In genomic region chr4:663046-663437, GRCh38 we compare ENCODE assay signal across 9 cellular contexts. TPM values are rescaled to one million over a fixed set of nuclear protein-coding genes. Genes with fewer than 3 reads are reported as not detected.
DNase-seq lines count a peak whose midpoint lies in the region; ATAC-seq and TF ChIP-seq lines count a peak whose summit lies in the region.
"Had no signal": no experiment of that assay in that cellular context is flagged by ENCODE, and none has a peak within 500 bp of the region (broad histone marks: within the 10 kb centered on the region; RNA-seq: fewer than 3 reads in every experiment).

No MANE protein-coding gene starts in this region.

- WGBS in lung, 2 donors, result 42 to 49% methylated on average over 20 of the region's 20 CpGs

- no peak for DNase-seq in activated CD8-positive, alpha-beta memory T cell treated with anti-CD3 and anti-CD28 coated beads, Interleukin-2, amount 10 ng/mL, durations not matched to agents 7 days and 5 days
- no peak for DNase-seq in activated CD8-positive, alpha-beta memory T cell treated with anti-CD3 and anti-CD28 coated beads for 24 hours
- DNase-seq in activated naive CD8-positive, alpha-beta T cell treated with anti-CD3 and anti-CD28 coated beads, Interleukin-2, amount 50 U/mL, for 24 hours, result no peak
- DNase-seq in lung (ENCODE audit: low spot score) (no peak), thoracic aorta (ENCODE audit: low spot score) (no peak), Kasumi-1 (lab: John Stamatoyannopoulos, UW) (no peak), COLO829 (ENCODE audit: low spot score) (no peak), anterior cingulate cortex (lab: John Stamatoyannopoulos, UW) (no peak)
- DNase-seq: NCI-H187 treated with DMSO at 0.1 percent for 48 hours had no signal

- H3K36me3 ChIP-seq in lung (ENCODE audit: control insufficient read depth in 2 of 2, insufficient read depth in 2 of 2, low read length in 2 of 2) (no peaks in the 10 kb centered on the region), thoracic aorta (no peaks in the 10 kb centered on the region)

- no peaks in the 10 kb centered on the region for H3K27me3 Mint-ChIP-seq in activated CD8-positive, alpha-beta memory T cell treated with anti-CD3 and anti-CD28 coated beads, Interleukin-2, amount 10 ng/mL, durations not matched to agents 7 days and 5 days
- no peaks in the 10 kb centered on the region for H3K27me3 Mint-ChIP-seq in activated naive CD8-positive, alpha-beta T cell treated with anti-CD3 and anti-CD28 coated beads, Interleukin-2, amount 50 U/mL, for 24 hours

- peak overlapping the region; percentile 79 for H3K4me3 Mint-ChIP-seq in activated CD8-positive, alpha-beta memory T cell treated with anti-CD3 and anti-CD28 coated beads, Interleukin-2, amount 10 ng/mL, durations not matched to agents 7 days and 5 days
- H3K4me3 Mint-ChIP-seq in activated naive CD8-positive, alpha-beta T cell treated with anti-CD3 and anti-CD28 coated beads, Interleukin-2, amount 50 U/mL, for 24 hours, result peak overlapping the region; percentile 82

- CTCF ChIA-PET in activated CD8-positive, alpha-beta memory T cell treated with anti-CD3 and anti-CD28 coated beads, Interleukin-2, amount 10 ng/mL, durations not matched to agents 7 days and 5 days (lab: Charles Lee), result interaction anchor here (0.6 to 2.9 kb wide), 2 partner anchors 10 to 157 kb away, joined by 3 to 21 read pairs; partner anchors contain the start of genes ATP5ME and MYL5

- H3K27ac Mint-ChIP-seq in activated CD8-positive, alpha-beta memory T cell treated with anti-CD3 and anti-CD28 coated beads, Interleukin-2, amount 10 ng/mL, durations not matched to agents 7 days and 5 days, result peak overlapping the region; percentile 78
- H3K27ac Mint-ChIP-seq in activated naive CD8-positive, alpha-beta T cell treated with anti-CD3 and anti-CD28 coated beads, Interleukin-2, amount 50 U/mL, for 24 hours, result no peak overlapping the region

- ATAC-seq in activated CD8-positive, alpha-beta memory T cell treated with anti-CD3 and anti-CD28 coated beads, Interleukin-2, amount 10 ng/mL, durations not matched to agents 7 days and 5 days, result peak; percentile 4
- no peak for ATAC-seq in activated naive CD8-positive, alpha-beta T cell treated with anti-CD3 and anti-CD28 coated beads, Interleukin-2, amount 50 U/mL, for 24 hours
- ATAC-seq in lung (ENCODE audit: insufficient read depth, low FRiP score), result no peak
- ATAC-seq in thoracic aorta (ENCODE audit: insufficient number of reproducible peaks, low FRiP score, low read depth), result no peak

- H3K27ac ChIP-seq in lung (ENCODE audit: low read depth in 1 of 2, low read length in 1 of 2) (no peak overlapping the region), thoracic aorta (no peak overlapping the region)

- H3K9me3 ChIP-seq in lung (ENCODE audit: control insufficient read depth in 2 of 2, insufficient read depth in 1 of 2, low read length in 1 of 2) (no peaks in the 10 kb centered on the region), thoracic aorta (no peaks in the 10 kb centered on the region)

- H3K4me1 ChIP-seq in lung (ENCODE audit: control insufficient read depth in 2 of 2, insufficient read depth in 2 of 2, low read length in 2 of 2) (peaks cover 0 to 6% of the 10 kb centered on the region in 2 donors), thoracic aorta (ENCODE audit: control insufficient read depth in 1 of 2, low read depth in 2 of 2) (no peaks in the 10 kb centered on the region)

- TF ChIP-seq CTCF in lung (IDR thresholded peaks at IDR 0.05; ENCODE audit: control extremely low read depth, extremely low read depth), result no peak
- no peak for TF ChIP-seq CTCF in thoracic aorta (IDR thresholded peaks at IDR 0.05)

- peak overlapping the region; percentile 50 for H3K4me3 ChIP-seq in lung
- H3K4me3 ChIP-seq in thoracic aorta, result peak overlapping the region; percentile 80

- peaks cover 5% of the 10 kb centered on the region for H3K9me3 Mint-ChIP-seq in activated CD8-positive, alpha-beta memory T cell treated with anti-CD3 and anti-CD28 coated beads, Interleukin-2, amount 10 ng/mL, durations not matched to agents 7 days and 5 days (ENCODE audit: low read depth)
- no peaks in the 10 kb centered on the region for H3K9me3 Mint-ChIP-seq in activated naive CD8-positive, alpha-beta T cell treated with anti-CD3 and anti-CD28 coated beads, Interleukin-2, amount 50 U/mL, for 24 hours

- H3K4me1 Mint-ChIP-seq in activated CD8-positive, alpha-beta memory T cell treated with anti-CD3 and anti-CD28 coated beads, Interleukin-2, amount 10 ng/mL, durations not matched to agents 7 days and 5 days, result peaks cover 9% of the 10 kb centered on the region
- peaks cover 15% of the 10 kb centered on the region for H3K4me1 Mint-ChIP-seq in activated naive CD8-positive, alpha-beta T cell treated with anti-CD3 and anti-CD28 coated beads, Interleukin-2, amount 50 U/mL, for 24 hours

- no peaks in the 10 kb centered on the region for H3K27me3 ChIP-seq in lung (ENCODE audit: control insufficient read depth, insufficient read depth)
- H3K27me3 ChIP-seq in thoracic aorta (replicated peaks; ENCODE audit: insufficient read depth), result no peaks in the 10 kb centered on the region

- H3K36me3 Mint-ChIP-seq in activated CD8-positive, alpha-beta memory T cell treated with anti-CD3 and anti-CD28 coated beads, Interleukin-2, amount 10 ng/mL, durations not matched to agents 7 days and 5 days, result peaks cover 17% of the 10 kb centered on the region
- peaks cover 6% of the 10 kb centered on the region for H3K36me3 Mint-ChIP-seq in activated naive CD8-positive, alpha-beta T cell treated with anti-CD3 and anti-CD28 coated beads, Interleukin-2, amount 50 U/mL, for 24 hours (ENCODE audit: low read depth)

RNA-seq across cellular contexts. Expression of gene ATP5ME, which starts 11.0 kb away (rescaled TPM):
- total RNA-seq in activated CD8-positive, alpha-beta memory T cell treated with anti-CD3 and anti-CD28 coated beads, Interleukin-2, amount 10 ng/mL, durations not matched to agents 7 days and 5 days, result 100 to 1,000 TPM; 213 to 231 TPM
- 100 to 1,000 TPM; 161 to 221 TPM for total RNA-seq in lung
- 100 to 1,000 TPM; 303 to 997 TPM for polyA plus RNA-seq in lung
- 10 to 100 TPM; 21.0 to 51.6 TPM for total RNA-seq in thoracic aorta

RNA-seq across cellular contexts. Expression of gene MYL5, which starts 11.3 kb away (rescaled TPM):
- total RNA-seq in activated CD8-positive, alpha-beta memory T cell treated with anti-CD3 and anti-CD28 coated beads, Interleukin-2, amount 10 ng/mL, durations not matched to agents 7 days and 5 days, result 10 to 100 TPM; 14.3 to 19.8 TPM
- total RNA-seq in lung (10 to 100 TPM in 1 of 2 donors, 1 to 10 TPM in 1; 5.6 to 20.0 TPM), thoracic aorta (1 to 10 TPM; 3.8 to 4.9 TPM)
- 10 to 100 TPM in 1 of 2 donors, 1 to 10 TPM in 1; 5.8 to 15.2 TPM for polyA plus RNA-seq in lung

RNA-seq across cellular contexts. Expression of gene SLC49A3, which starts 25.9 kb away (rescaled TPM):
- 1 to 10 TPM; 1.1 to 1.5 TPM for total RNA-seq in activated CD8-positive, alpha-beta memory T cell treated with anti-CD3 and anti-CD28 coated beads, Interleukin-2, amount 10 ng/mL, durations not matched to agents 7 days and 5 days
- total RNA-seq in lung (10 to 100 TPM in 1 of 2 donors, 1 to 10 TPM in 1; 8.2 to 35.1 TPM), thoracic aorta (10 to 100 TPM in 1 of 2 donors, 1 to 10 TPM in 1; 9.1 to 26.0 TPM)
- 10 to 100 TPM; 15.2 to 20.2 TPM for polyA plus RNA-seq in lung

RNA-seq across cellular contexts. Expression of gene PDE6B, which starts 37.7 kb away (rescaled TPM):
- 10 to 100 TPM; 10.0 to 14.6 TPM for total RNA-seq in activated CD8-positive, alpha-beta memory T cell treated with anti-CD3 and anti-CD28 coated beads, Interleukin-2, amount 10 ng/mL, durations not matched to agents 7 days and 5 days
- total RNA-seq in lung (10 to 100 TPM; 16.5 to 24.6 TPM), thoracic aorta (1 to 10 TPM; 1.8 to 3.6 TPM)
- polyA plus RNA-seq in lung, result 1 to 10 TPM; 2.7 to 7.6 TPM

RNA-seq across cellular contexts. Expression of gene PCGF3, which starts 42.6 kb away (rescaled TPM):
- 10 to 100 TPM; 38.9 to 49.0 TPM for total RNA-seq in activated CD8-positive, alpha-beta memory T cell treated with anti-CD3 and anti-CD28 coated beads, Interleukin-2, amount 10 ng/mL, durations not matched to agents 7 days and 5 days
- 10 to 100 TPM; 46.5 to 66.8 TPM for total RNA-seq in lung
- 10 to 100 TPM; 29.3 to 40.2 TPM for polyA plus RNA-seq in lung
- 10 to 100 TPM; 50.4 to 83.2 TPM for total RNA-seq in thoracic aorta
